ENCODE assay signal across 16 cellular contexts in genomic region chr1:94702440-94702810, GRCh38.
DNase-seq lines count a peak whose midpoint lies in the region; ATAC-seq and TF ChIP-seq lines count a peak whose summit lies in the region.
"Had no signal": no experiment of that assay in that cellular context is flagged by ENCODE, and none has a peak within 500 bp of the region (broad histone marks: within the 10 kb centered on the region; RNA-seq: fewer than 3 reads in every experiment).

No MANE protein-coding gene starts in this region.

- H3K27me3 Mint-ChIP-seq in activated naive CD8-positive, alpha-beta T cell treated with anti-CD3 and anti-CD28 coated beads, Interleukin-2, amount 50 U/mL, for 24 hours = no peaks in the 10 kb centered on the region
- no peaks in the 10 kb centered on the region for H3K27me3 Mint-ChIP-seq in CD4-positive, alpha-beta T cell

- CTCF ChIA-PET in CD4-positive, alpha-beta T cell (lab: Charles Lee) = no interaction called here

- POLR2A ChIA-PET in CD4-positive, alpha-beta T cell (lab: Charles Lee) = no interaction called here

- H3K27ac ChIP-seq in lower lobe of right lung (no peak overlapping the region), thyroid gland (no peak overlapping the region)
- no peak overlapping the region for H3K27ac ChIP-seq in CD4-positive, alpha-beta T cell (ENCODE audit: low read depth, low read length)

- TF ChIP-seq CTCF in Loucy (conservative IDR thresholded peaks at IDR 0.05; ENCODE audit: low read length) (no peak), lower lobe of right lung (IDR thresholded peaks at IDR 0.05) (no peak), thyroid gland (IDR thresholded peaks at IDR 0.05) (no peak)
- no peak for TF ChIP-seq CTCF in CD4-positive, alpha-beta T cell (IDR thresholded peaks at IDR 0.05)

- H3K9ac ChIP-seq in Loucy (ENCODE audit: low read depth, low read length, poor library complexity, severe bottlenecking) = peak overlapping the region; percentile 35

- H3K4me1 ChIP-seq in Loucy (ENCODE audit: insufficient read depth, low read length, poor library complexity, severe bottlenecking) (peaks cover 30% of the 10 kb centered on the region), lower lobe of right lung (no peaks in the 10 kb centered on the region), thyroid gland (peaks cover 0 to 10% of the 10 kb centered on the region in 2 donors)

- H3K36me3 ChIP-seq in Loucy (ENCODE audit: insufficient read depth, low read length) (no peaks in the 10 kb centered on the region), lower lobe of right lung (no peaks in the 10 kb centered on the region), thyroid gland (no peaks in the 10 kb centered on the region)

- no peak overlapping the region for H3K4me3 ChIP-seq in Loucy (ENCODE audit: low read length, poor library complexity, severe bottlenecking)
- no peak overlapping the region for H3K4me3 ChIP-seq in lower lobe of right lung
- no peak overlapping the region for H3K4me3 ChIP-seq in thyroid gland (replicated peaks in 1 of 3)

- no peak overlapping the region for H3K4me3 Mint-ChIP-seq in activated naive CD8-positive, alpha-beta T cell treated with anti-CD3 and anti-CD28 coated beads, Interleukin-2, amount 50 U/mL, for 24 hours
- no peak overlapping the region for H3K4me3 Mint-ChIP-seq in CD4-positive, alpha-beta T cell
- H3K4me3 Mint-ChIP-seq: CD8-positive, alpha-beta T cell had no signal

- H3K9me3 ChIP-seq in Loucy (ENCODE audit: insufficient read depth, low read depth, low read length) = no peaks in the 10 kb centered on the region
- no peaks in the 10 kb centered on the region for H3K9me3 ChIP-seq in lower lobe of right lung
- H3K9me3 ChIP-seq in thyroid gland = no peaks in the 10 kb centered on the region
- H3K9me3 ChIP-seq in CD4-positive, alpha-beta T cell (ENCODE audit: control insufficient read depth, low read length) = no peaks in the 10 kb centered on the region

- peak overlapping the region; percentile 17 for H3K4me2 ChIP-seq in Loucy (ENCODE audit: low read depth, low read length, poor library complexity, severe bottlenecking)

- H3K27me3 ChIP-seq in Loucy (ENCODE audit: insufficient read depth, low read length, poor library complexity, severe bottlenecking) (no peaks in the 10 kb centered on the region), lower lobe of right lung (ENCODE audit: low read depth) (no peaks in the 10 kb centered on the region), thyroid gland (no peaks in the 10 kb centered on the region)
- no peaks in the 10 kb centered on the region for H3K27me3 ChIP-seq in CD4-positive, alpha-beta T cell (ENCODE audit: control insufficient read depth, insufficient read depth, low read length)

- H3K79me2 ChIP-seq in Loucy (ENCODE audit: insufficient read depth, low read length) = no peaks in the 10 kb centered on the region

- intact Hi-C loops in lower lobe of right lung (cut with DNase I) = no loop called here
- intact Hi-C loops in thyroid gland (cut with DNase I) = no loop called here
- intact Hi-C loops in CD4-positive, alpha-beta T cell (cut with DNase I, micrococcal nuclease) = no loop called here

- H3K9me3 Mint-ChIP-seq in activated naive CD8-positive, alpha-beta T cell treated with anti-CD3 and anti-CD28 coated beads, Interleukin-2, amount 50 U/mL, for 24 hours = no peaks in the 10 kb centered on the region
- H3K9me3 Mint-ChIP-seq in CD4-positive, alpha-beta T cell = no peaks in the 10 kb centered on the region
- H3K9me3 Mint-ChIP-seq: CD8-positive, alpha-beta T cell had no signal

- H2AFZ ChIP-seq in Loucy (ENCODE audit: low read length) = no peak overlapping the region

- H3K27ac Mint-ChIP-seq in activated naive CD8-positive, alpha-beta T cell treated with anti-CD3 and anti-CD28 coated beads, Interleukin-2, amount 50 U/mL, for 24 hours = no peak overlapping the region
- H3K27ac Mint-ChIP-seq in CD4-positive, alpha-beta T cell = no peak overlapping the region
- H3K27ac Mint-ChIP-seq: CD8-positive, alpha-beta T cell had no signal

- no peaks in the 10 kb centered on the region for H4K20me1 ChIP-seq in Loucy (ENCODE audit: insufficient read depth, low read length, poor library complexity, severe bottlenecking)

- H3K9me2 ChIP-seq in Loucy (replicated peaks; ENCODE audit: low read depth, low read length) = no peaks in the 10 kb centered on the region

- 50 to 85% methylated on average over 1 of the region's 1 CpG for WGBS in thyroid gland, 2 donors

- ATAC-seq in esophagus mucosa (peak; percentile 37), lower lobe of right lung (peak; percentile 39 to 48), GM18519 (IDR thresholded peaks at IDR 0.05; ENCODE audit: low FRiP score, unreplicated experiment) (no peak)
- ATAC-seq in activated naive CD8-positive, alpha-beta T cell treated with anti-CD3 and anti-CD28 coated beads, Interleukin-2, amount 50 U/mL, for 24 hours = no peak
- no peak for ATAC-seq in CD4-positive, alpha-beta T cell (ENCODE audit: poor library complexity)
- ATAC-seq: CD8-positive, alpha-beta T cell; left lobe of liver had no signal

- no peak for DNase-seq in lower lobe of right lung
- DNase-seq in thyroid gland = peak; percentile 24 to 31
- no peak for DNase-seq in activated naive CD8-positive, alpha-beta T cell treated with anti-CD3 and anti-CD28 coated beads, Interleukin-2, amount 50 U/mL, for 24 hours
- no peak for DNase-seq in NCI-H774 (lab: John Stamatoyannopoulos, UW)
- DNase-seq in CD4-positive, alpha-beta T cell = no peak
- DNase-seq: activated effector memory CD4-positive, alpha-beta T cell treated with Interleukin-2 at 50 U/mL for 16 hours; CD8-positive, alpha-beta T cell; cerebellar nuclear complex; Karpas-422; nucleus accumbens; stimulated activated CD4-positive, alpha-beta T cell treated with anti-CD3 and anti-CD28 coated beads, Interleukin-2, amount 100 ng/mL, for 48 hours; stimulated activated naive CD4-positive, alpha-beta T cell treated with Interleukin-2 at 50 U/mL for 16 hours had no signal

- no peaks in the 10 kb centered on the region for H3K36me3 Mint-ChIP-seq in activated naive CD8-positive, alpha-beta T cell treated with anti-CD3 and anti-CD28 coated beads, Interleukin-2, amount 50 U/mL, for 24 hours (ENCODE audit: low read depth)
- no peaks in the 10 kb centered on the region for H3K36me3 Mint-ChIP-seq in CD4-positive, alpha-beta T cell (ENCODE audit: low read depth)
- H3K36me3 Mint-ChIP-seq: CD8-positive, alpha-beta T cell had no signal

- TF ChIP-seq POLR2A in thyroid gland (IDR thresholded peaks at IDR 0.05) = no peak

- no peaks in the 10 kb centered on the region for H3F3A ChIP-seq in Loucy (ENCODE audit: low read depth)

- H3K4me1 Mint-ChIP-seq in activated naive CD8-positive, alpha-beta T cell treated with anti-CD3 and anti-CD28 coated beads, Interleukin-2, amount 50 U/mL, for 24 hours = no peaks in the 10 kb centered on the region
- no peaks in the 10 kb centered on the region for H3K4me1 Mint-ChIP-seq in CD4-positive, alpha-beta T cell (ENCODE audit: low read depth)

Comparison
In these comparisons a context has a peak if more than half of its experiments do, and no peak if none do; other contexts are left out.
1. ATAC-seq: peak in esophagus mucosa (single experiment) and lower lobe of right lung (2 of 2); none in activated naive CD8-positive, alpha-beta T cell treated with anti-CD3 and anti-CD28 coated beads, Interleukin-2, amount 50 U/mL, for 24 hours (single experiment), GM18519 (single experiment) and CD4-positive, alpha-beta T cell (single experiment).
2. DNase-seq: peak in thyroid gland (2 of 2); none in lower lobe of right lung (single experiment), activated naive CD8-positive, alpha-beta T cell treated with anti-CD3 and anti-CD28 coated beads, Interleukin-2, amount 50 U/mL, for 24 hours (single experiment), NCI-H774 (single experiment) and CD4-positive, alpha-beta T cell (0 of 10).